Comparison of ENCODE assay signal across 11 cellular contexts in genomic region chr1:36166938-36167910, GRCh38. TPM values are rescaled to one million over a fixed set of nuclear protein-coding genes. Genes with fewer than 3 reads are reported as not detected.
A peak's percentile ranks its signal among the peaks of the same experiment; 100 is the strongest.
DNase-seq lines count a peak whose midpoint lies in the region; ATAC-seq and TF ChIP-seq lines count a peak whose summit lies in the region.
"Had no signal": no experiment of that assay in that cellular context is flagged by ENCODE, and none has a peak within 500 bp of the region (broad histone marks: within the 10 kb centered on the region; RNA-seq: fewer than 3 reads in every experiment).

No MANE protein-coding gene starts in this region.

- no peak for DNase-seq in activated CD4-positive, alpha-beta T cell treated with anti-CD3 and anti-CD28 coated beads, Interleukin-2, amount 10 ng/mL, durations not matched to agents 7 days and 5 days
- no peak for DNase-seq in activated CD4-positive, alpha-beta T cell treated with anti-CD3 and anti-CD28 coated beads for 4 hours
- DNase-seq in activated naive CD8-positive, alpha-beta T cell treated with anti-CD3 and anti-CD28 coated beads, Interleukin-2, amount 50 U/mL, for 24 hours = no peak
- DNase-seq in left ventricle myocardium superior (no peak), stomach (no peak), MV-4-11 (lab: John Stamatoyannopoulos, UW) (no peak), HPDE6-E6E7 (ENCODE audit: extremely low spot score) (no peak)
- DNase-seq: H7, NCI-H526 had no signal

- H3K4me3 ChIP-seq in stomach = no peak overlapping the region

- no peak for TF ChIP-seq CTCF in stomach (IDR thresholded peaks at IDR 0.05)

- H3K4me3 Mint-ChIP-seq in activated CD4-positive, alpha-beta T cell treated with anti-CD3 and anti-CD28 coated beads, Interleukin-2, amount 10 ng/mL, durations not matched to agents 7 days and 5 days = no peak overlapping the region
- no peak overlapping the region for H3K4me3 Mint-ChIP-seq in activated naive CD8-positive, alpha-beta T cell treated with anti-CD3 and anti-CD28 coated beads, Interleukin-2, amount 50 U/mL, for 24 hours

- TF ChIP-seq EP300 in stomach (IDR thresholded peaks at IDR 0.05) = no peak

- H3K27ac Mint-ChIP-seq in activated CD4-positive, alpha-beta T cell treated with anti-CD3 and anti-CD28 coated beads, Interleukin-2, amount 10 ng/mL, durations not matched to agents 7 days and 5 days = peak overlapping the region; percentile 55
- peak overlapping the region; percentile 79 for H3K27ac Mint-ChIP-seq in activated naive CD8-positive, alpha-beta T cell treated with anti-CD3 and anti-CD28 coated beads, Interleukin-2, amount 50 U/mL, for 24 hours

- H3K27ac ChIP-seq in stomach = peak overlapping the region in 3 of 5 donors; percentile 49 to 98 (median 55)
- H3K27ac ChIP-seq: neutrophil had no signal

- peaks cover 14 to 78% (median 47%) of the 10 kb centered on the region in 4 donors for H3K4me1 ChIP-seq in stomach

- CTCF ChIA-PET in activated CD4-positive, alpha-beta T cell treated with anti-CD3 and anti-CD28 coated beads, Interleukin-2, amount 10 ng/mL, durations not matched to agents 7 days and 5 days (lab: Charles Lee) = interaction anchor here (1.4 kb wide), 1 partner anchor 21 kb away, joined by 4 read pairs; no protein-coding TSS in a partner anchor

- no peaks in the 10 kb centered on the region for H3K27me3 Mint-ChIP-seq in activated CD4-positive, alpha-beta T cell treated with anti-CD3 and anti-CD28 coated beads, Interleukin-2, amount 10 ng/mL, durations not matched to agents 7 days and 5 days
- H3K27me3 Mint-ChIP-seq in activated naive CD8-positive, alpha-beta T cell treated with anti-CD3 and anti-CD28 coated beads, Interleukin-2, amount 50 U/mL, for 24 hours = no peaks in the 10 kb centered on the region

- no peak for ATAC-seq in activated naive CD8-positive, alpha-beta T cell treated with anti-CD3 and anti-CD28 coated beads, Interleukin-2, amount 50 U/mL, for 24 hours
- ATAC-seq in left ventricle myocardium superior = peak; percentile 30
- no peak for ATAC-seq in HG02885 (IDR thresholded peaks at IDR 0.05; ENCODE audit: poor library complexity, unreplicated experiment)

- TF ChIP-seq POLR2A in stomach (IDR thresholded peaks at IDR 0.05) = no peak

- POLR2A ChIA-PET in activated CD4-positive, alpha-beta T cell treated with anti-CD3 and anti-CD28 coated beads, Interleukin-2, amount 10 ng/mL, durations not matched to agents 7 days and 5 days (lab: Charles Lee) = interaction anchor here (0.6 kb wide), 1 partner anchor 28 kb away, joined by 3 read pairs; no protein-coding TSS in a partner anchor

- H3K36me3 Mint-ChIP-seq in activated CD4-positive, alpha-beta T cell treated with anti-CD3 and anti-CD28 coated beads, Interleukin-2, amount 10 ng/mL, durations not matched to agents 7 days and 5 days (ENCODE audit: low read depth) = peaks cover 45% of the 10 kb centered on the region
- peaks cover 40% of the 10 kb centered on the region for H3K36me3 Mint-ChIP-seq in activated naive CD8-positive, alpha-beta T cell treated with anti-CD3 and anti-CD28 coated beads, Interleukin-2, amount 50 U/mL, for 24 hours (ENCODE audit: low read depth)

- H3K4me1 Mint-ChIP-seq in activated CD4-positive, alpha-beta T cell treated with anti-CD3 and anti-CD28 coated beads, Interleukin-2, amount 10 ng/mL, durations not matched to agents 7 days and 5 days = peaks cover 46% of the 10 kb centered on the region
- peaks cover 41% of the 10 kb centered on the region for H3K4me1 Mint-ChIP-seq in activated naive CD8-positive, alpha-beta T cell treated with anti-CD3 and anti-CD28 coated beads, Interleukin-2, amount 50 U/mL, for 24 hours

- H3K27me3 ChIP-seq in stomach = no peaks in the 10 kb centered on the region
- H3K27me3 ChIP-seq: neutrophil had no signal

- no peaks in the 10 kb centered on the region for H3K9me3 Mint-ChIP-seq in activated CD4-positive, alpha-beta T cell treated with anti-CD3 and anti-CD28 coated beads, Interleukin-2, amount 10 ng/mL, durations not matched to agents 7 days and 5 days
- H3K9me3 Mint-ChIP-seq in activated naive CD8-positive, alpha-beta T cell treated with anti-CD3 and anti-CD28 coated beads, Interleukin-2, amount 50 U/mL, for 24 hours = no peaks in the 10 kb centered on the region

- intact Hi-C loops in left ventricle myocardium superior (cut with micrococcal nuclease) = no loop called here
- intact Hi-C loops in stomach (cut with DNase I; ENCODE audit: low total_unique reads) = no loop called here

- peaks cover 17 to 41% (median 28%) of the 10 kb centered on the region in 4 donors for H3K36me3 ChIP-seq in stomach

- WGBS in stomach, 5 donors = 70 to 93% (median 89%) methylated on average over 9 to 15 of the region's 15 CpGs

- H3K9me3 ChIP-seq in stomach = no peaks in the 10 kb centered on the region
- H3K9me3 ChIP-seq: neutrophil had no signal

RNA-seq across cellular contexts. Expression of gene MAP7D1, which starts 11.3 kb away (rescaled TPM):
- total RNA-seq in activated CD4-positive, alpha-beta T cell treated with anti-CD3 and anti-CD28 coated beads, Interleukin-2, amount 10 ng/mL, durations not matched to agents 7 days and 5 days = 100 to 1,000 TPM; 209 to 226 TPM
- total RNA-seq in left ventricle myocardium superior = 385 TPM
- total RNA-seq in stomach = 100 to 1,000 TPM in 2 of 5 donors, 10 to 100 TPM in 3; 14.6 to 164 (median 40.3) TPM
- 10 to 100 TPM; 36.7 to 42.8 (median 42.4) TPM for polyA plus RNA-seq in stomach

RNA-seq across cellular contexts. Expression of gene TRAPPC3, which starts 17.9 kb away (rescaled TPM):
- total RNA-seq in activated CD4-positive, alpha-beta T cell treated with anti-CD3 and anti-CD28 coated beads, Interleukin-2, amount 10 ng/mL, durations not matched to agents 7 days and 5 days = 10 to 100 TPM; 57.5 to 59.3 TPM
- total RNA-seq in left ventricle myocardium superior = 57.8 TPM
- total RNA-seq in stomach = 10 to 100 TPM in 4 of 5 donors, 1 to 10 TPM in 1; 8.9 to 63.9 (median 19.8) TPM
- 10 to 100 TPM; 61.1 to 64.0 (median 62.8) TPM for polyA plus RNA-seq in stomach

RNA-seq across cellular contexts. Expression of gene COL8A2, which starts 42.2 kb away (rescaled TPM):
- not detected for total RNA-seq in activated CD4-positive, alpha-beta T cell treated with anti-CD3 and anti-CD28 coated beads, Interleukin-2, amount 10 ng/mL, durations not matched to agents 7 days and 5 days
- total RNA-seq in left ventricle myocardium superior (0.67 TPM), stomach (10 to 100 TPM in 1 of 5 donors, 1 to 10 TPM in 4; 3.5 to 19.2 (median 5.5) TPM)
- 1 to 10 TPM in 2 of 3 donors, under 1 TPM in 1; 0.92 to 5.0 (median 2.0) TPM for polyA plus RNA-seq in stomach

RNA-seq across cellular contexts. Expression of gene THRAP3, which starts 57.0 kb away (rescaled TPM):
- 100 to 1,000 TPM; 142 to 167 TPM for total RNA-seq in activated CD4-positive, alpha-beta T cell treated with anti-CD3 and anti-CD28 coated beads, Interleukin-2, amount 10 ng/mL, durations not matched to agents 7 days and 5 days
- 67.9 TPM for total RNA-seq in left ventricle myocardium superior
- 10 to 100 TPM; 26.4 to 97.9 (median 61.3) TPM for total RNA-seq in stomach
- 10 to 100 TPM; 22.2 to 28.0 (median 26.9) TPM for polyA plus RNA-seq in stomach
